ENCODE assay signal across 26 cellular contexts in the genomic region with DNA sequence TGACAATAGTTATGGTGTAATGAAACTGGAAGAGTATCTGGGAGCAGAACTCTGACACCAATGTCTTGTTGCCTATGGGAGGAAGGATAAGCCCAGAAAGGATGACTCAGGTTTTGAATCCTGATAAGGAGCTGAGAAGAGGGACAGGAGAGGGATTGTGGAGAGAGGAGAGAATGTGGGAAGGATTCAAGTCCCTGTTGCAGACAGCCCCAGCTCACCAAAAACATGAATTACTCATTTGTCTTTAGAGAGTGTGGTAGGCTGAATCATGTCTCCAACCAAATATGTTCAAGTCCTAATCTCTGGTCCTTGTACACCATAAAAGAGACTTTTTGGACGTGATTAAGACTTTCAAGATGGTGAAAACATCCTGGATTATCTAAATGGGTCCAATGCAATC.
DNase-seq lines count a peak whose midpoint lies in the region; ATAC-seq, FAIRE-seq and TF ChIP-seq lines count a peak whose summit lies in the region.
"Had no signal": no experiment of that assay in that cellular context is flagged by ENCODE, and none has a peak within 500 bp of the region (broad histone marks: within the 10 kb centered on the region; RNA-seq: fewer than 3 reads in every experiment).

No MANE protein-coding gene starts in this region.

- no peak overlapping the region for H3K4me2 ChIP-seq in HepG2 (ENCODE audit: low read depth, low read length)

- no peak overlapping the region for H3K9ac ChIP-seq in HepG2 (ENCODE audit: insufficient read depth, low read depth, low read length)

- TF ChIP-seq POLR2A in HepG2 (IDR thresholded peaks at IDR 0.05; ENCODE audit: insufficient read depth in 1 of 2, low read depth in 2 of 2, low read length in 2 of 2) (no peak), right lobe of liver (IDR thresholded peaks at IDR 0.05) (no peak)

- H3K27ac ChIP-seq in HepG2 (ENCODE audit: extremely low read length, insufficient read depth, low read length) (no peak overlapping the region), right lobe of liver (no peak overlapping the region)
- H3K27ac ChIP-seq: 22Rv1, thoracic aorta, vagina had no signal

- H3K27me3 Mint-ChIP-seq in type B pancreatic cell, result peaks cover 4% of the 10 kb centered on the region

- H2AFZ ChIP-seq in HepG2 (ENCODE audit: low read length), result no peak overlapping the region

- peaks cover 43% of the 10 kb centered on the region for H3K4me1 Mint-ChIP-seq in type B pancreatic cell (ENCODE audit: unreplicated experiment)
- H3K4me1 Mint-ChIP-seq: CD4-positive, alpha-beta memory T cell; central memory CD8-positive, alpha-beta T cell; stimulated activated memory B cell treated with anti-CD40 and anti-IgM and Interleukin-4, amounts not matched to agents 10 μg/mL and 1 μg/mL and 100 μg/mL, for 72 hours had no signal

- peaks cover 6% of the 10 kb centered on the region for H3K36me3 Mint-ChIP-seq in type B pancreatic cell
- H3K36me3 Mint-ChIP-seq: CD4-positive, alpha-beta memory T cell; stimulated activated memory B cell treated with anti-CD40 and anti-IgM and Interleukin-4, amounts not matched to agents 10 μg/mL and 1 μg/mL and 100 μg/mL, for 72 hours had no signal

- no peaks in the 10 kb centered on the region for H4K20me1 ChIP-seq in HepG2 (ENCODE audit: insufficient read depth, low read length)

- no peak overlapping the region for H3K27ac Mint-ChIP-seq in type B pancreatic cell
- H3K27ac Mint-ChIP-seq: CD4-positive, alpha-beta memory T cell; stimulated activated memory B cell treated with anti-CD40 and anti-IgM and Interleukin-4, amounts not matched to agents 10 μg/mL and 1 μg/mL and 100 μg/mL, for 72 hours had no signal

- FAIRE-seq in HepG2 (lab: Jason Lieb, UNC) (no peak), bronchial epithelial cell (lab: Jason Lieb, UNC) (peak; percentile 77)
- FAIRE-seq: H1 had no signal

- H3K36me3 ChIP-seq in HepG2 (replicated peaks in 1 of 2; ENCODE audit: control insufficient read depth in 1 of 2, insufficient read depth in 2 of 2, low read length in 2 of 2) (no peaks in the 10 kb centered on the region), right lobe of liver (no peaks in the 10 kb centered on the region), bronchial epithelial cell (ENCODE audit: control insufficient read depth, insufficient read depth, low read length) (no peaks in the 10 kb centered on the region)
- H3K36me3 ChIP-seq: thoracic aorta, vagina had no signal

- H3K4me3 ChIP-seq in HepG2 (replicated peaks in 1 of 3; ENCODE audit: insufficient read depth in 1 of 3, low read depth in 2 of 3, low read length in 3 of 3), result no peak overlapping the region
- H3K4me3 ChIP-seq in right lobe of liver, result no peak overlapping the region
- H3K4me3 ChIP-seq in bronchial epithelial cell (ENCODE audit: low read depth, low read length), result no peak overlapping the region
- H3K4me3 ChIP-seq: thoracic aorta, vagina had no signal

- TF ChIP-seq CTCF in HepG2 (CRISPR knock-in tag; IDR thresholded peaks at IDR 0.05) (no peak), right lobe of liver (IDR thresholded peaks at IDR 0.05) (no peak), bronchial epithelial cell (IDR thresholded peaks at IDR 0.05; ENCODE audit: insufficient read depth, low read length, severe bottlenecking) (no peak), type B pancreatic cell (conservative IDR thresholded peaks at IDR 0.05) (no peak)

- ATAC-seq in HepG2 (no peak), right lobe of liver (no peak), HG03159 (IDR thresholded peaks at IDR 0.05; ENCODE audit: unreplicated experiment) (no peak)
- ATAC-seq: Panc1; stimulated activated memory B cell treated with anti-CD40 and anti-IgM and Interleukin-4, amounts not matched to agents 10 μg/mL and 1 μg/mL and 100 μg/mL, for 72 hours had no signal

- intact Hi-C loops in HepG2 (cut with micrococcal nuclease; ENCODE audit: unreplicated experiment), result no loop called here
- intact Hi-C loops in right lobe of liver (cut with DNase I), result no loop called here

- TF ChIP-seq RAD21 in HepG2 (CRISPR knock-in tag; IDR thresholded peaks at IDR 0.05), result no peak

- CTCF ChIA-PET in HepG2 (lab: Yijun Ruan, JAX; ENCODE audit: low intra/inter-chr PET ratio, low total read pairs), result no interaction called here

- peaks cover 5% of the 10 kb centered on the region for H3K79me2 ChIP-seq in HepG2 (ENCODE audit: insufficient read depth, low read length)

- DNase-seq in HepG2 (ENCODE audit: low spot score) (no peak), right lobe of liver (no peak), bronchial epithelial cell (ENCODE audit: low read depth) (no peak), islet precursor cell (peak; percentile 59), glomerular visceral epithelial cell (ENCODE audit: extremely low spot score) (no peak), type B pancreatic cell (ENCODE audit: extremely low spot score, unreplicated experiment) (no peak), NCI-H526 (lab: John Stamatoyannopoulos, UW) (no peak)
- DNase-seq: activated CD4-positive, CD25-positive, alpha-beta regulatory T cell; activated naive CD4-positive, alpha-beta T cell treated with anti-CD3 and anti-CD28 coated beads, Interleukin-2, amount 50 U/mL, for 16 hours; amygdala; CD4-positive, alpha-beta memory T cell; mammary epithelial cell; NCI-H1105 treated with DMSO at 0.1 percent for 48 hours; NCI-H1930; right cardiac atrium; SIG-M5; stimulated activated CD4-positive, alpha-beta T cell treated with anti-CD3 and anti-CD28 coated beads, Interleukin-4, amount 100 ng/mL, for 4 hours had no signal

- H3K4me1 ChIP-seq in HepG2 (ENCODE audit: insufficient read depth, low read length), result peaks cover 66% of the 10 kb centered on the region
- H3K4me1 ChIP-seq in right lobe of liver, result peaks cover 0 to 11% (median 0%) of the 10 kb centered on the region in 4 donors
- H3K4me1 ChIP-seq: vagina had no signal

- H3K27me3 ChIP-seq in HepG2 (ENCODE audit: control insufficient read depth in 1 of 2, insufficient read depth in 2 of 2, low read length in 2 of 2) (no peaks in the 10 kb centered on the region), right lobe of liver (no peaks in the 10 kb centered on the region), bronchial epithelial cell (ENCODE audit: control insufficient read depth, insufficient read depth, low read length) (no peaks in the 10 kb centered on the region)
- H3K27me3 ChIP-seq: vagina had no signal

- POLR2A ChIA-PET in HepG2 (lab: Yijun Ruan, JAX), result interaction anchor here (1.2 to 5.5 kb wide), 3 partner anchors 10 to 104 kb away, joined by 3 to 78 read pairs (median 3); no protein-coding TSS in a partner anchor

- H3K9me3 Mint-ChIP-seq in type B pancreatic cell, result no peaks in the 10 kb centered on the region
- H3K9me3 Mint-ChIP-seq: neural crest cell; stimulated activated memory B cell treated with anti-CD40 and anti-IgM and Interleukin-4, amounts not matched to agents 10 μg/mL and 1 μg/mL and 100 μg/mL, for 72 hours had no signal

- H3K9me3 ChIP-seq in HepG2 (ENCODE audit: low read length) (no peaks in the 10 kb centered on the region), right lobe of liver (no peaks in the 10 kb centered on the region)
- H3K9me3 ChIP-seq: thoracic aorta, vagina had no signal

- TF ChIP-seq EP300 in HepG2 (IDR thresholded peaks at IDR 0.05; ENCODE audit: low read depth in 2 of 2, low read length in 2 of 2) (no peak), HepG2 (CRISPR knock-in tag; IDR thresholded peaks at IDR 0.05; ENCODE audit: borderline replicate concordance) (no peak)

- H3K4me3 Mint-ChIP-seq in type B pancreatic cell, result no peak overlapping the region
- H3K4me3 Mint-ChIP-seq: CD4-positive, alpha-beta memory T cell; central memory CD8-positive, alpha-beta T cell; neural crest cell; stimulated activated memory B cell treated with anti-CD40 and anti-IgM and Interleukin-4, amounts not matched to agents 10 μg/mL and 1 μg/mL and 100 μg/mL, for 72 hours had no signal

- BruUV-seq in HepG2 (replicated peaks; lab: Mats Ljungman, UMichigan), result no TSS peak

- WGBS in HepG2 (ENCODE audit: low lambda C conversion rate), result 96% methylated on average over 1 of the region's 1 CpG
- WGBS in right lobe of liver (ENCODE audit: insufficient coverage, low coverage, low lambda C conversion rate, missing lambda C conversion rate), result 46% methylated on average over 1 of the region's 1 CpG

- in situ Hi-C loops in HepG2 (cut with HindIII; ENCODE audit: extremely low pct_ligation_motif_present, low pct_unique_long_range_greater_than_20kb), result loop anchor here (5.0 to 10.0 kb wide), 2 partner anchors 105 to 208 kb away; a partner anchor contains a TSS

TF ChIP-seq in HepG2, 621 proteins besides CTCF, POLR2A, EP300 and RAD21:
- TF ChIP-seq ESRRA (CRISPR knock-in tag; IDR thresholded peaks at IDR 0.05; ENCODE audit: low read depth), result no peak
- TF ChIP-seq ZNF7 (CRISPR knock-in tag; IDR thresholded peaks at IDR 0.05), result 0 out of 2 replicates have a peak, but pooled peaks have one; percentile 16
